Comparison of ENCODE assay signal across 24 cellular contexts in genomic region chr6:169370666-169371343, GRCh38.
DNase-seq lines count a peak whose midpoint lies in the region; ATAC-seq and TF ChIP-seq lines count a peak whose summit lies in the region.
"Had no signal": no experiment of that assay in that cellular context is flagged by ENCODE, and none has a peak within 500 bp of the region (broad histone marks: within the 10 kb centered on the region; RNA-seq: fewer than 3 reads in every experiment).

No MANE protein-coding gene starts in this region.

- intact Hi-C loops in transverse colon (cut with DNase I; ENCODE audit: low total_unique reads): no loop called here
- intact Hi-C loops in vagina (cut with DNase I): no loop called here

- H3K9me3 Mint-ChIP-seq in stimulated activated naive CD8-positive, alpha-beta T cell treated with anti-CD3 and anti-CD28 coated beads, Interleukin-15, amount 100 ng/mL, for 72 hours: peaks cover under 1 to 5% of the 10 kb centered on the region in 2 donors
- peaks cover 6% of the 10 kb centered on the region for H3K9me3 Mint-ChIP-seq in activated CD8-positive, alpha-beta T cell treated with anti-CD3 and anti-CD28 coated beads, Interleukin-2, amount 10 ng/mL, durations not matched to agents 7 days and 5 days (ENCODE audit: insufficient read depth)
- H3K9me3 Mint-ChIP-seq in T-cell: peaks cover 0 to 11% (median 4%) of the 10 kb centered on the region in 3 donors

- no peaks in the 10 kb centered on the region for H3K36me3 Mint-ChIP-seq in activated CD8-positive, alpha-beta T cell treated with anti-CD3 and anti-CD28 coated beads, Interleukin-2, amount 10 ng/mL, durations not matched to agents 7 days and 5 days (ENCODE audit: low read depth)
- no peaks in the 10 kb centered on the region for H3K36me3 Mint-ChIP-seq in T-cell
- H3K36me3 Mint-ChIP-seq: activated CD4-positive, alpha-beta memory T cell treated with anti-CD3 and anti-CD28 coated beads for 36 hours; activated naive CD8-positive, alpha-beta T cell treated with anti-CD3 and anti-CD28 coated beads, Interleukin-2, amount 10 ng/mL, durations not matched to agents 7 days and 5 days; IgD-negative memory B cell had no signal

- peak; percentile 38 for ATAC-seq in stimulated activated naive CD8-positive, alpha-beta T cell treated with anti-CD3 and anti-CD28 coated beads, Interleukin-15, amount 100 ng/mL, for 72 hours
- no peak for ATAC-seq in stimulated activated naive CD8-positive, alpha-beta T cell treated with anti-CD3 and anti-CD28 coated beads, Interleukin-15, Interleukin-2, amounts not matched to agents 100 U/mL and 50 U/mL, for 24 hours
- ATAC-seq in activated CD8-positive, alpha-beta T cell treated with anti-CD3 and anti-CD28 coated beads, Interleukin-2, amount 10 ng/mL, durations not matched to agents 7 days and 5 days: peak; percentile 58
- ATAC-seq in foreskin keratinocyte: peak; percentile 47
- ATAC-seq in HG02763 (IDR thresholded peaks at IDR 0.05; ENCODE audit: unreplicated experiment): no peak
- no peak for ATAC-seq in T-cell (replicated peaks in 1 of 4)
- ATAC-seq: left lung had no signal

- CTCF ChIA-PET in activated CD8-positive, alpha-beta T cell treated with anti-CD3 and anti-CD28 coated beads, Interleukin-2, amount 10 ng/mL, durations not matched to agents 7 days and 5 days (lab: Charles Lee): no interaction called here
- CTCF ChIA-PET in T-cell (lab: Charles Lee): no interaction called here

- no peak overlapping the region for H3K27ac Mint-ChIP-seq in stimulated activated naive CD8-positive, alpha-beta T cell treated with anti-CD3 and anti-CD28 coated beads, Interleukin-15, amount 100 ng/mL, for 72 hours
- H3K27ac Mint-ChIP-seq in activated CD8-positive, alpha-beta T cell treated with anti-CD3 and anti-CD28 coated beads, Interleukin-2, amount 10 ng/mL, durations not matched to agents 7 days and 5 days: no peak overlapping the region
- no peak overlapping the region for H3K27ac Mint-ChIP-seq in T-cell
- H3K27ac Mint-ChIP-seq: activated CD4-positive, alpha-beta memory T cell treated with anti-CD3 and anti-CD28 coated beads for 36 hours; activated naive CD8-positive, alpha-beta T cell treated with anti-CD3 and anti-CD28 coated beads, Interleukin-2, amount 10 ng/mL, durations not matched to agents 7 days and 5 days; IgD-negative memory B cell; progenitor cell of endocrine pancreas had no signal

- H3K27me3 ChIP-seq in foreskin keratinocyte: no peaks in the 10 kb centered on the region
- H3K27me3 ChIP-seq in transverse colon: no peaks in the 10 kb centered on the region
- H3K27me3 ChIP-seq in vagina: no peaks in the 10 kb centered on the region
- H3K27me3 ChIP-seq: BLaER1 treated with 17β-estradiol and CSF1 and Interleukin-3, amounts not matched to agents 10 nM and 100 nM; left lung; Peyer's patch; right lobe of liver; SJSA1; uterus had no signal

- DNase-seq in stimulated activated naive CD8-positive, alpha-beta T cell treated with anti-CD3 and anti-CD28 coated beads, Interleukin-15, amount 100 ng/mL, for 72 hours: no peak
- no peak for DNase-seq in stimulated activated naive CD8-positive, alpha-beta T cell treated with anti-CD3 and anti-CD28 coated beads, Interleukin-15, Interleukin-2, amounts not matched to agents 100 U/mL and 50 U/mL, for 24 hours
- DNase-seq in activated CD8-positive, alpha-beta T cell treated with anti-CD3 and anti-CD28 coated beads, Interleukin-2, amount 10 ng/mL, durations not matched to agents 7 days and 5 days: no peak
- peak in 1 of 2 donors; percentile 14 for DNase-seq in foreskin keratinocyte
- DNase-seq in transverse colon: no peak
- no peak for DNase-seq in vagina (ENCODE audit: extremely low spot score in 2 of 2)
- no peak for DNase-seq in T-cell
- DNase-seq: activated CD4-positive, alpha-beta memory T cell treated with anti-CD3 and anti-CD28 coated beads for 36 hours; activated CD4-positive, CD25-positive, alpha-beta regulatory T cell treated with anti-CD3 and anti-CD28 coated beads, Interleukin-2, amount 50 U/mL, for 72 hours; activated effector memory CD4-positive, alpha-beta T cell treated with Interleukin-2 at 50 U/mL for 16 hours; activated naive CD8-positive, alpha-beta T cell treated with anti-CD3 and anti-CD28 coated beads, Interleukin-2, amount 10 ng/mL, durations not matched to agents 7 days and 5 days; activated T-cell treated with anti-CD3 and anti-CD28 coated beads for 4 hours; NCI-H1092; NCI-H226; Peyer's patch; right lobe of liver; stimulated activated CD4-positive, alpha-beta T cell treated with anti-CD3 and anti-CD28 coated beads, Interleukin-4, amount 100 ng/mL, for 1 hour; uterus had no signal

- H3K4me1 ChIP-seq in foreskin keratinocyte (peaks cover 5% of the 10 kb centered on the region), transverse colon (no peaks in the 10 kb centered on the region), vagina (no peaks in the 10 kb centered on the region)
- H3K4me1 ChIP-seq: left lung, Peyer's patch, right lobe of liver, SJSA1, uterus had no signal

- TF ChIP-seq POLR2A in transverse colon (IDR thresholded peaks at IDR 0.05): no peak
- no peak for TF ChIP-seq POLR2A in vagina (IDR thresholded peaks at IDR 0.05)

- TF ChIP-seq CTCF in foreskin keratinocyte (conservative IDR thresholded peaks at IDR 0.05) (no peak), transverse colon (IDR thresholded peaks at IDR 0.05) (no peak), vagina (IDR thresholded peaks at IDR 0.05) (no peak)

- H3K4me1 Mint-ChIP-seq in stimulated activated naive CD8-positive, alpha-beta T cell treated with anti-CD3 and anti-CD28 coated beads, Interleukin-15, amount 100 ng/mL, for 72 hours: no peaks in the 10 kb centered on the region
- H3K4me1 Mint-ChIP-seq in activated CD8-positive, alpha-beta T cell treated with anti-CD3 and anti-CD28 coated beads, Interleukin-2, amount 10 ng/mL, durations not matched to agents 7 days and 5 days (ENCODE audit: low read depth): no peaks in the 10 kb centered on the region
- H3K4me1 Mint-ChIP-seq in T-cell: no peaks in the 10 kb centered on the region
- H3K4me1 Mint-ChIP-seq: activated naive CD8-positive, alpha-beta T cell treated with anti-CD3 and anti-CD28 coated beads, Interleukin-2, amount 10 ng/mL, durations not matched to agents 7 days and 5 days had no signal

- H3K36me3 ChIP-seq in transverse colon: no peaks in the 10 kb centered on the region
- H3K36me3 ChIP-seq in vagina: no peaks in the 10 kb centered on the region
- H3K36me3 ChIP-seq: BLaER1 treated with 17β-estradiol and CSF1 and Interleukin-3, amounts not matched to agents 10 nM and 100 nM; left lung; Peyer's patch; right lobe of liver; SJSA1; uterus had no signal

- WGBS in transverse colon (ENCODE audit: low coverage in 1 of 2), 2 donors: 46 to 80% methylated on average over 5 to 8 of the region's 8 CpGs

- H3K4me3 ChIP-seq in transverse colon (no peak overlapping the region), vagina (no peak overlapping the region)
- H3K4me3 ChIP-seq: BLaER1 treated with 17β-estradiol and CSF1 and Interleukin-3, amounts not matched to agents 10 nM and 100 nM; left lung; Peyer's patch; right lobe of liver; SJSA1; uterus had no signal

- H3K27me3 Mint-ChIP-seq in stimulated activated naive CD8-positive, alpha-beta T cell treated with anti-CD3 and anti-CD28 coated beads, Interleukin-15, amount 100 ng/mL, for 72 hours: no peaks in the 10 kb centered on the region
- H3K27me3 Mint-ChIP-seq in activated CD8-positive, alpha-beta T cell treated with anti-CD3 and anti-CD28 coated beads, Interleukin-2, amount 10 ng/mL, durations not matched to agents 7 days and 5 days (ENCODE audit: low read depth): no peaks in the 10 kb centered on the region
- no peaks in the 10 kb centered on the region for H3K27me3 Mint-ChIP-seq in T-cell
- H3K27me3 Mint-ChIP-seq: activated CD4-positive, alpha-beta memory T cell treated with anti-CD3 and anti-CD28 coated beads for 36 hours; activated naive CD8-positive, alpha-beta T cell treated with anti-CD3 and anti-CD28 coated beads, Interleukin-2, amount 10 ng/mL, durations not matched to agents 7 days and 5 days; IgD-negative memory B cell had no signal

- TF ChIP-seq EP300 in transverse colon (IDR thresholded peaks at IDR 0.05; ENCODE audit: low read depth): no peak

- H3K4me3 Mint-ChIP-seq in stimulated activated naive CD8-positive, alpha-beta T cell treated with anti-CD3 and anti-CD28 coated beads, Interleukin-15, amount 100 ng/mL, for 72 hours: no peak overlapping the region
- H3K4me3 Mint-ChIP-seq in activated CD8-positive, alpha-beta T cell treated with anti-CD3 and anti-CD28 coated beads, Interleukin-2, amount 10 ng/mL, durations not matched to agents 7 days and 5 days: no peak overlapping the region
- no peak overlapping the region for H3K4me3 Mint-ChIP-seq in T-cell
- H3K4me3 Mint-ChIP-seq: activated CD4-positive, alpha-beta memory T cell treated with anti-CD3 and anti-CD28 coated beads for 36 hours; activated naive CD8-positive, alpha-beta T cell treated with anti-CD3 and anti-CD28 coated beads, Interleukin-2, amount 10 ng/mL, durations not matched to agents 7 days and 5 days; IgD-negative memory B cell had no signal

- POLR2A ChIA-PET in activated CD8-positive, alpha-beta T cell treated with anti-CD3 and anti-CD28 coated beads, Interleukin-2, amount 10 ng/mL, durations not matched to agents 7 days and 5 days (lab: Charles Lee): no interaction called here
- POLR2A ChIA-PET in T-cell (lab: Charles Lee): no interaction called here

- in situ Hi-C loops in transverse colon (cut with MboI; ENCODE audit: low pct_ligation_motif_present in 1 of 4, low pct_unique_long_range_greater_than_20kb in 1 of 4, low sequenced_read_pairs in 3 of 4): no loop called here

- no peak overlapping the region for H3K27ac ChIP-seq in foreskin keratinocyte
- H3K27ac ChIP-seq in transverse colon: no peak overlapping the region
- H3K27ac ChIP-seq in vagina: no peak overlapping the region
- H3K27ac ChIP-seq: BLaER1 treated with 17β-estradiol and CSF1 and Interleukin-3, amounts not matched to agents 10 nM and 100 nM; left lung; Peyer's patch; right lobe of liver; SJSA1; uterus had no signal

- peaks cover 0 to 6% of the 10 kb centered on the region in 2 donors for H3K9me3 ChIP-seq in transverse colon
- no peaks in the 10 kb centered on the region for H3K9me3 ChIP-seq in vagina
- H3K9me3 ChIP-seq: right lobe of liver, uterus had no signal

Comparison
In these comparisons a context has a peak if more than half of its experiments do, and no peak if none do; other contexts are left out.
1. ATAC-seq: peak in stimulated activated naive CD8-positive, alpha-beta T cell treated with anti-CD3 and anti-CD28 coated beads, Interleukin-15, amount 100 ng/mL, for 72 hours (single experiment), activated CD8-positive, alpha-beta T cell treated with anti-CD3 and anti-CD28 coated beads, Interleukin-2, amount 10 ng/mL, durations not matched to agents 7 days and 5 days (single experiment) and foreskin keratinocyte (single experiment); none in stimulated activated naive CD8-positive, alpha-beta T cell treated with anti-CD3 and anti-CD28 coated beads, Interleukin-15, Interleukin-2, amounts not matched to agents 100 U/mL and 50 U/mL, for 24 hours (single experiment), HG02763 (single experiment) and T-cell (0 of 4).